Comparison of ENCODE assay signal across 1 cellular context in the genomic region with DNA sequence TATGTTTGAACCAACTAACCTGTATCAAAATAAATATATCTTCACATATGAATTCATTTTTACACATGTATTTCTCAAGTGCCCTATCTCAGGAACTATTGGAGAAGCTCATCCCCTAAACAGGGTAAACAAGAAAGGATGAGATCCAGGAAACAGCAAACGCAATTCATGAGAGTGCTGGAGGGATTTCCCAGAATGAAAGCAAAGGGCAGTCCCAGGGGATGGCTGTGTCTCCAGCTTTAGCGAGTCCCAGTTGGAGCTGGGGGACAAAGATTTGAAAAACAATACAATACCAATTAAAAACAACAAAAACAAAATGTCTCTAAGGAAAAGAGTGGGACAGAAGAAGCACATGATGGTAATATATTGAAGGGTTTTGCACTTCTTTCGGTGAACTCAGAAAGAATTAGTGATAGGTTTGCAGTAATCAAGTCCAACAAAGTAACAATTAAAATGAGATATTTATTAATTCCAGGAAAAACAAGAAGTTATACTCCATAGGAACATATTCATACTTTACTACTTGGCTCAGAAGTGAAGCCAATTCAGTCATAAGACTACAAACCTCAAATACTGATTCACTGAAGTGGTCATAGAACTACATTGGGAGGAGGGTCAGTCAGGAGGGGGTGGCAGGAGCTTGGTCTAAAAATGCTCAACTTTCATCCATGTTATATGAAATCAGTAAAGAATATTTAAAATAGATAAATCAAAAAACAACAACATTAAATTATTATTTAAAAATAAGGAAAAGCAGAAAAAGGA.
TF ChIP-seq lines count a peak whose summit lies in the region.

No MANE protein-coding gene starts in this region.

TF ChIP-seq in WTC11, 78 proteins besides CTCF, POLR2A, EP300 and RAD21:
- no peak for TF ChIP-seq CREM (CRISPR knock-in tag; IDR thresholded peaks at IDR 0.05)
- no peak for TF ChIP-seq TEAD4 (CRISPR knock-in tag; IDR thresholded peaks at IDR 0.05)
- no peak for TF ChIP-seq CBFB (CRISPR knock-in tag; IDR thresholded peaks at IDR 0.05; ENCODE audit: low read depth)
- TF ChIP-seq, protein P1, sequence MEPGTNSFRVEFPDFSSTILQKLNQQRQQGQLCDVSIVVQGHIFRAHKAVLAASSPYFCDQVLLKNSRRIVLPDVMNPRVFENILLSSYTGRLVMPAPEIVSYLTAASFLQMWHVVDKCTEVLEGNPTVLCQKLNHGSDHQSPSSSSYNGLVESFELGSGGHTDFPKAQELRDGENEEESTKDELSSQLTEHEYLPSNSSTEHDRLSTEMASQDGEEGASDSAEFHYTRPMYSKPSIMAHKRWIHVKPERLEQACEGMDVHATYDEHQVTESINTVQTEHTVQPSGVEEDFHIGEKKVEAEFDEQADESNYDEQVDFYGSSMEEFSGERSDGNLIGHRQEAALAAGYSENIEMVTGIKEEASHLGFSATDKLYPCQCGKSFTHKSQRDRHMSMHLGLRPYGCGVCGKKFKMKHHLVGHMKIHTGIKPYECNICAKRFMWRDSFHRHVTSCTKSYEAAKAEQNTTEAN (CRISPR knock-in tag; IDR thresholded peaks at IDR 0.05), result no peak
- no peak for TF ChIP-seq HMGA2 (CRISPR knock-in tag; IDR thresholded peaks at IDR 0.05)
- TF ChIP-seq, protein P2, sequence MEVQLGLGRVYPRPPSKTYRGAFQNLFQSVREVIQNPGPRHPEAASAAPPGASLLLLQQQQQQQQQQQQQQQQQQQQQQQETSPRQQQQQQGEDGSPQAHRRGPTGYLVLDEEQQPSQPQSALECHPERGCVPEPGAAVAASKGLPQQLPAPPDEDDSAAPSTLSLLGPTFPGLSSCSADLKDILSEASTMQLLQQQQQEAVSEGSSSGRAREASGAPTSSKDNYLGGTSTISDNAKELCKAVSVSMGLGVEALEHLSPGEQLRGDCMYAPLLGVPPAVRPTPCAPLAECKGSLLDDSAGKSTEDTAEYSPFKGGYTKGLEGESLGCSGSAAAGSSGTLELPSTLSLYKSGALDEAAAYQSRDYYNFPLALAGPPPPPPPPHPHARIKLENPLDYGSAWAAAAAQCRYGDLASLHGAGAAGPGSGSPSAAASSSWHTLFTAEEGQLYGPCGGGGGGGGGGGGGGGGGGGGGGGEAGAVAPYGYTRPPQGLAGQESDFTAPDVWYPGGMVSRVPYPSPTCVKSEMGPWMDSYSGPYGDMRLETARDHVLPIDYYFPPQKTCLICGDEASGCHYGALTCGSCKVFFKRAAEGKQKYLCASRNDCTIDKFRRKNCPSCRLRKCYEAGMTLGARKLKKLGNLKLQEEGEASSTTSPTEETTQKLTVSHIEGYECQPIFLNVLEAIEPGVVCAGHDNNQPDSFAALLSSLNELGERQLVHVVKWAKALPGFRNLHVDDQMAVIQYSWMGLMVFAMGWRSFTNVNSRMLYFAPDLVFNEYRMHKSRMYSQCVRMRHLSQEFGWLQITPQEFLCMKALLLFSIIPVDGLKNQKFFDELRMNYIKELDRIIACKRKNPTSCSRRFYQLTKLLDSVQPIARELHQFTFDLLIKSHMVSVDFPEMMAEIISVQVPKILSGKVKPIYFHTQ (CRISPR knock-in tag; IDR thresholded peaks at IDR 0.05), result no peak
